8 cellular contexts compared by ENCODE assay signal in genomic region chr1:6701437-6702153, GRCh38. TPM values are rescaled to one million over a fixed set of nuclear protein-coding genes. Genes with fewer than 3 reads are reported as not detected.
A peak's percentile ranks its signal among the peaks of the same experiment; 100 is the strongest.
DNase-seq lines count a peak whose midpoint lies in the region; ATAC-seq and TF ChIP-seq lines count a peak whose summit lies in the region.

DNAJC11 (minus strand) TSS chr1:6701816; CDS start chr1:6701800, 16 bp downstream.

- H3K4me3 ChIP-seq in OCI-LY3 (ENCODE audit: low read length), result peak within 1 kb of the TSS; percentile 99
- H3K4me3 ChIP-seq in epithelial cell of proximal tubule (ENCODE audit: low read depth, low read length), result peak within 1 kb of the TSS; percentile 100

- peak; percentile 83 for DNase-seq in DMS114 treated with DMSO at 0.1 percent for 48 hours (lab: John Stamatoyannopoulos, UW; ENCODE audit: unreplicated experiment)
- DNase-seq in HuH-7 (ENCODE audit: low spot score), result peak; percentile 92
- DNase-seq in activated T-cell treated with anti-CD3 and anti-CD28 coated beads for 4 hours, result peak; percentile 84
- DNase-seq in epithelial cell of proximal tubule (ENCODE audit: low read depth), result peak; percentile 20
- peak; percentile 92 for DNase-seq in mucosa of gallbladder (ENCODE audit: low spot score)
- peak; percentile 73 to 74 for DNase-seq in stimulated activated CD8-positive, alpha-beta memory T cell treated with anti-CD3 and anti-CD28 coated beads, Interleukin-4, amount 100 ng/mL, for 4 hours (ENCODE audit: low read depth in 2 of 2, low spot score in 1 of 2)

- no peaks in the 10 kb centered on the region for H4K20me1 ChIP-seq in OCI-LY3 (ENCODE audit: insufficient read depth, low read length)

- TF ChIP-seq CTCF in OCI-LY3 (IDR thresholded peaks at IDR 0.05; ENCODE audit: low read depth, low read length), result peak; percentile 51
- TF ChIP-seq CTCF in epithelial cell of proximal tubule (conservative IDR thresholded peaks at IDR 0.05; ENCODE audit: low read depth, low read length), result peak; percentile 63

- H3K27me3 ChIP-seq in OCI-LY3 (ENCODE audit: low read depth, low read length), result no peaks in the 10 kb centered on the region

- peak within 1 kb of the TSS; percentile 95 for H3K4me2 ChIP-seq in OCI-LY3 (ENCODE audit: low read length)

- H3K79me2 ChIP-seq in OCI-LY3 (ENCODE audit: low read length), result peaks cover 47% of the 10 kb centered on the region

- peak within 1 kb of the TSS; percentile 21; the same call in 1 of the 2 replicates for H2AFZ ChIP-seq in OCI-LY3 (ENCODE audit: low read depth, low read length)

- no peak within 1 kb of the TSS for H3K27ac ChIP-seq in OCI-LY3 (ENCODE audit: low read length)

- ATAC-seq in GM21515 (IDR thresholded peaks at IDR 0.05; ENCODE audit: unreplicated experiment), result peak; percentile 88

- peak within 1 kb of the TSS; percentile 79 for H3K9ac ChIP-seq in OCI-LY3 (ENCODE audit: low read length)

- no peaks in the 10 kb centered on the region for H3K9me3 ChIP-seq in OCI-LY3 (ENCODE audit: insufficient read depth, low read length)

- H3K4me1 ChIP-seq in OCI-LY3 (ENCODE audit: low read length), result peaks cover 11% of the 10 kb centered on the region

- H3K36me3 ChIP-seq in OCI-LY3 (replicated peaks; ENCODE audit: low read depth, low read length), result no peaks in the 10 kb centered on the region

RNA-seq across cellular contexts. Expression of gene DNAJC11, which starts in this region (rescaled TPM):
- total RNA-seq in epithelial cell of proximal tubule (32.8 and 41.3 TPM in 2 replicates), mucosa of gallbladder (45.6 TPM)

Comparison
In these comparisons a context has a peak if more than half of its experiments do, and no peak if none do; other contexts are left out.
1. DNase-seq: peak in every context shown above with its lines; median percentile 92 in HuH-7; 92 in mucosa of gallbladder; 84 in activated T-cell treated with anti-CD3 and anti-CD28 coated beads for 4 hours; 83 in DMS114 treated with DMSO at 0.1 percent for 48 hours; 74 in stimulated activated CD8-positive, alpha-beta memory T cell treated with anti-CD3 and anti-CD28 coated beads, Interleukin-4, amount 100 ng/mL, for 4 hours; 20 in epithelial cell of proximal tubule.